Comparison of ENCODE assay signal across 12 cellular contexts in genomic region chr14:33986804-33987203, GRCh38. TPM values are rescaled to one million over a fixed set of nuclear protein-coding genes. Genes with fewer than 3 reads are reported as not detected.
DNase-seq lines count a peak whose midpoint lies in the region; ATAC-seq and TF ChIP-seq lines count a peak whose summit lies in the region.
"Had no signal": no experiment of that assay in that cellular context is flagged by ENCODE, and none has a peak within 500 bp of the region (broad histone marks: within the 10 kb centered on the region; RNA-seq: fewer than 3 reads in every experiment).

No MANE protein-coding gene starts in this region.

- DNase-seq in Caco-2 (peak; percentile 37 to 54), brain microvascular endothelial cell (peak; percentile 82), mesenchymal stem cell (peak; percentile 83), anterior cingulate cortex (lab: John Stamatoyannopoulos, UW) (no peak), NCI-H1092 (lab: John Stamatoyannopoulos, UW) (no peak)
- DNase-seq: DND-41, NCI-H1048 had no signal

- BruUV-seq in Caco-2 (replicated peaks; lab: Mats Ljungman, UMichigan): no TSS peak

- no peak overlapping the region for H3K18ac ChIP-seq in mesenchymal stem cell (ENCODE audit: low read depth in 1 of 2, low read length in 2 of 2)

- no peak overlapping the region for H4K8ac ChIP-seq in mesenchymal stem cell (ENCODE audit: low read length)

- no peak overlapping the region for H3K9ac ChIP-seq in mesenchymal stem cell (ENCODE audit: low read length)

- H3K23ac ChIP-seq in mesenchymal stem cell (ENCODE audit: low read length in 2 of 2): no peak overlapping the region

- intact Hi-C loops in Caco-2 (cut with micrococcal nuclease; ENCODE audit: unreplicated experiment): no loop called here

- no peak overlapping the region for H2BK120ac ChIP-seq in mesenchymal stem cell (ENCODE audit: low read depth, low read length)

- H3K27me3 ChIP-seq in Caco-2 (replicated peaks; ENCODE audit: control insufficient read depth, insufficient read depth, low read length): no peaks in the 10 kb centered on the region
- H3K27me3 ChIP-seq in brain microvascular endothelial cell (replicated peaks): no peaks in the 10 kb centered on the region
- H3K27me3 ChIP-seq in mesenchymal stem cell (ENCODE audit: control insufficient read depth in 1 of 2, insufficient read depth in 1 of 2, low read length in 2 of 2): no peaks in the 10 kb centered on the region
- H3K27me3 ChIP-seq: right atrium auricular region had no signal

- H3K9me3 Mint-ChIP-seq in Caco-2 (ENCODE audit: unreplicated experiment): no peaks in the 10 kb centered on the region

- CTCF ChIA-PET in Caco-2 (lab: Charles Lee): no interaction called here

- H3K27me3 Mint-ChIP-seq in Caco-2 (ENCODE audit: insufficient read depth, unreplicated experiment): no peaks in the 10 kb centered on the region

- H3K4me1 Mint-ChIP-seq in Caco-2 (ENCODE audit: low read depth, unreplicated experiment): peaks cover 24% of the 10 kb centered on the region

- H3K4ac ChIP-seq in mesenchymal stem cell (ENCODE audit: low read depth in 1 of 2, low read length in 2 of 2): no peak overlapping the region

- H2BK15ac ChIP-seq in mesenchymal stem cell (ENCODE audit: low read depth, poor library complexity, severe bottlenecking): no peak overlapping the region

- H2BK12ac ChIP-seq in mesenchymal stem cell (ENCODE audit: low read length in 2 of 2): peak overlapping the region in 1 of 2 experiments; percentile 34

- ATAC-seq in GM19351 (IDR thresholded peaks at IDR 0.05; ENCODE audit: unreplicated experiment) (no peak), GM21381 (IDR thresholded peaks at IDR 0.05; ENCODE audit: unreplicated experiment) (no peak)
- ATAC-seq: Right ventricle myocardium inferior had no signal

- no peak overlapping the region for H3K27ac Mint-ChIP-seq in Caco-2 (ENCODE audit: unreplicated experiment)

- no peak overlapping the region for H3K14ac ChIP-seq in mesenchymal stem cell (ENCODE audit: low read length in 2 of 2)

- H3K36me3 ChIP-seq in Caco-2 (ENCODE audit: control insufficient read depth, insufficient read depth, low read length): no peaks in the 10 kb centered on the region
- H3K36me3 ChIP-seq in brain microvascular endothelial cell (replicated peaks): no peaks in the 10 kb centered on the region
- H3K36me3 ChIP-seq in mesenchymal stem cell (ENCODE audit: control insufficient read depth in 1 of 2, insufficient read depth in 2 of 2, low read depth in 1 of 2, low read length in 2 of 2): no peaks in the 10 kb centered on the region
- H3K36me3 ChIP-seq: right atrium auricular region had no signal

- no peak overlapping the region for H2AK5ac ChIP-seq in mesenchymal stem cell (ENCODE audit: low read length, severe bottlenecking)

- H3K4me3 ChIP-seq in Caco-2 (ENCODE audit: low read depth, low read length) (no peak overlapping the region), brain microvascular endothelial cell (ENCODE audit: low read depth, low read length) (no peak overlapping the region), mesenchymal stem cell (ENCODE audit: insufficient read depth in 1 of 2, low read depth in 1 of 2, low read length in 2 of 2) (no peak overlapping the region)
- H3K4me3 ChIP-seq: right atrium auricular region had no signal

- no peaks in the 10 kb centered on the region for H3K36me3 Mint-ChIP-seq in Caco-2 (ENCODE audit: insufficient read depth, unreplicated experiment)

- in situ Hi-C loops in brain microvascular endothelial cell (cut with HindIII; ENCODE audit: low pct_ligation_motif_present, low sequenced_read_pairs): no loop called here

- no peak overlapping the region for H2AFZ ChIP-seq in mesenchymal stem cell (ENCODE audit: low read depth, low read length)

- no peak overlapping the region for H3K27ac ChIP-seq in brain microvascular endothelial cell
- H3K27ac ChIP-seq in mesenchymal stem cell (ENCODE audit: low read length, poor library complexity, severe bottlenecking): no peak overlapping the region
- H3K27ac ChIP-seq: right atrium auricular region had no signal

- no peak for TF ChIP-seq EP300 in Ishikawa (IDR thresholded peaks at IDR 0.05; ENCODE audit: borderline replicate concordance)

- POLR2A ChIA-PET in Caco-2 (lab: Charles Lee): no interaction called here

- no peak overlapping the region for H4K91ac ChIP-seq in mesenchymal stem cell (ENCODE audit: low read length)

- no peak overlapping the region for H3K4me2 ChIP-seq in mesenchymal stem cell (ENCODE audit: low read length, poor library complexity, severe bottlenecking)

- no peak overlapping the region for H2BK5ac ChIP-seq in mesenchymal stem cell (ENCODE audit: low read depth, low read length, poor library complexity, severe bottlenecking)

- TF ChIP-seq CTCF in Caco-2 (IDR thresholded peaks at IDR 0.05; ENCODE audit: insufficient read depth in 1 of 2, low read depth in 1 of 2, low read length in 1 of 2, severe bottlenecking in 1 of 2, unreplicated experiment in 1 of 2) (no peak), brain microvascular endothelial cell (IDR thresholded peaks at IDR 0.05; ENCODE audit: low read depth, low read length, missing control alignments) (no peak)

- TF ChIP-seq RAD21 in Ishikawa (IDR thresholded peaks at IDR 0.05; ENCODE audit: low read depth): no peak

- no peaks in the 10 kb centered on the region for H3K79me1 ChIP-seq in mesenchymal stem cell (replicated peaks; ENCODE audit: low read length, poor library complexity, severe bottlenecking)

- 65% methylated on average over 3 of the region's 5 CpGs for WGBS in mesenchymal stem cell

- H3K9me3 ChIP-seq in Caco-2: no peaks in the 10 kb centered on the region
- no peaks in the 10 kb centered on the region for H3K9me3 ChIP-seq in mesenchymal stem cell (ENCODE audit: control insufficient read depth, low read length)
- H3K9me3 ChIP-seq: right atrium auricular region had no signal

- H3K4me1 ChIP-seq in Caco-2 (peaks cover 31% of the 10 kb centered on the region), mesenchymal stem cell (ENCODE audit: control insufficient read depth, insufficient read depth, low read depth, low read length) (no peaks in the 10 kb centered on the region)

- H3K4me3 Mint-ChIP-seq in Caco-2 (ENCODE audit: unreplicated experiment): no peak overlapping the region

TF ChIP-seq in Ishikawa, 13 proteins besides CTCF, POLR2A, EP300 and RAD21:
- TF ChIP-seq TAF1 (IDR thresholded peaks at IDR 0.05; ENCODE audit: low read depth): no peak
- TF ChIP-seq TEAD4 (IDR thresholded peaks at IDR 0.05): peak; percentile 71

RNA-seq across cellular contexts. Expression of gene EGLN3, which starts 35.9 kb away (rescaled TPM):
- 9.5 and 12.0 TPM in 2 replicates for total RNA-seq in Caco-2 (2022)
- polyA plus RNA-seq in mesenchymal stem cell (2013, experiment 1 of 2): 0.28 TPM
- 0.25 TPM for polyA plus RNA-seq in mesenchymal stem cell (2013, experiment 2 of 2)

Comparison
In these comparisons a context has a peak if more than half of its experiments do, and no peak if none do; other contexts are left out.
1. DNase-seq: peak in Caco-2 (2 of 2), brain microvascular endothelial cell (single experiment) and mesenchymal stem cell (single experiment); none in anterior cingulate cortex (0 of 58) and NCI-H1092 (single experiment).